Comparison of ENCODE assay signal across 10 cellular contexts in genomic region chr1:15951341-15952153, GRCh38. TPM values are rescaled to one million over a fixed set of nuclear protein-coding genes. Genes with fewer than 3 reads are reported as not detected.
A peak's percentile ranks its signal among the peaks of the same experiment; 100 is the strongest.
DNase-seq lines count a peak whose midpoint lies in the region; ATAC-seq and TF ChIP-seq lines count a peak whose summit lies in the region.
"Had no signal": no experiment of that assay in that cellular context is flagged by ENCODE, and none has a peak within 500 bp of the region (broad histone marks: within the 10 kb centered on the region; RNA-seq: fewer than 3 reads in every experiment).

No MANE protein-coding gene starts in this region.

- H3K9me3 ChIP-seq in hepatocyte (ENCODE audit: low read depth) (no peaks in the 10 kb centered on the region), Karpas-422 (ENCODE audit: low read length) (no peaks in the 10 kb centered on the region), BE2C (no peaks in the 10 kb centered on the region)

- H3K27me3 Mint-ChIP-seq in activated T-cell treated with anti-CD3 and anti-CD28 coated beads, Interleukin-2, amount 50 U/mL, for 24 hours = no peaks in the 10 kb centered on the region

- H3K4me1 ChIP-seq in hepatocyte (ENCODE audit: insufficient read depth) = peaks cover 29% of the 10 kb centered on the region
- peaks cover 39% of the 10 kb centered on the region for H3K4me1 ChIP-seq in Karpas-422 (ENCODE audit: low read length)
- H3K4me1 ChIP-seq in BE2C = peaks cover 34% of the 10 kb centered on the region

- H3K4me3 ChIP-seq in hepatocyte = no peak overlapping the region
- H3K4me3 ChIP-seq in Karpas-422 (ENCODE audit: low read length) = no peak overlapping the region
- H3K4me3 ChIP-seq in BE2C (ENCODE audit: low read depth, low read length) = no peak overlapping the region

- DNase-seq in NAMALWA (ENCODE audit: low spot score) (peak; percentile 44), hepatocyte (ENCODE audit: low spot score) (peak; percentile 47), NCI-H1930 (lab: John Stamatoyannopoulos, UW) (no peak), Karpas-422 (no peak), caudate nucleus (lab: John Stamatoyannopoulos, UW) (no peak), BE2C (no peak)
- peak; percentile 73 for DNase-seq in activated T-cell treated with anti-CD3 and anti-CD28 coated beads, Interleukin-2, amount 50 U/mL, for 24 hours
- peak in 1 of 2 donors; percentile 76 for DNase-seq in stimulated activated effector memory CD8-positive, alpha-beta T cell treated with anti-CD3 and anti-CD28 coated beads, Interleukin-12 subunit alpha, Interleukin-12 subunit beta, amount 100 ng/mL, for 72 hours (ENCODE audit: low spot score in 2 of 2)
- DNase-seq: NCI-H1694 had no signal

- H2AFZ ChIP-seq in hepatocyte (no peak overlapping the region), Karpas-422 (ENCODE audit: low read length) (no peak overlapping the region)

- H3K79me2 ChIP-seq in hepatocyte (peaks cover 68% of the 10 kb centered on the region), Karpas-422 (ENCODE audit: low read length) (peaks cover 21% of the 10 kb centered on the region)

- H3K9me2 ChIP-seq in hepatocyte (replicated peaks; ENCODE audit: insufficient read depth) = no peaks in the 10 kb centered on the region
- H3K9me2 ChIP-seq in Karpas-422 (replicated peaks; ENCODE audit: insufficient read depth, low read length) = no peaks in the 10 kb centered on the region

- no peaks in the 10 kb centered on the region for H3K9me3 Mint-ChIP-seq in activated T-cell treated with anti-CD3 and anti-CD28 coated beads, Interleukin-2, amount 50 U/mL, for 24 hours
- H3K9me3 Mint-ChIP-seq in stimulated activated effector memory CD8-positive, alpha-beta T cell treated with anti-CD3 and anti-CD28 coated beads, Interleukin-12 subunit alpha, Interleukin-12 subunit beta, amount 100 ng/mL, for 72 hours = no peaks in the 10 kb centered on the region

- H3K36me3 ChIP-seq in hepatocyte (replicated peaks; ENCODE audit: insufficient read depth, low read depth) (no peaks in the 10 kb centered on the region), Karpas-422 (ENCODE audit: insufficient read depth, low read length) (peaks cover 6% of the 10 kb centered on the region; the same call in 1 of the 2 replicates), BE2C (peaks cover 5% of the 10 kb centered on the region; the same call in 1 of the 2 replicates)

- H3K27ac Mint-ChIP-seq in activated T-cell treated with anti-CD3 and anti-CD28 coated beads, Interleukin-2, amount 50 U/mL, for 24 hours = peak overlapping the region; percentile 98
- peak overlapping the region; percentile 97 for H3K27ac Mint-ChIP-seq in stimulated activated effector memory CD8-positive, alpha-beta T cell treated with anti-CD3 and anti-CD28 coated beads, Interleukin-12 subunit alpha, Interleukin-12 subunit beta, amount 100 ng/mL, for 72 hours

- H3K4me3 Mint-ChIP-seq in activated T-cell treated with anti-CD3 and anti-CD28 coated beads, Interleukin-2, amount 50 U/mL, for 24 hours = peak overlapping the region; percentile 66
- H3K4me3 Mint-ChIP-seq in stimulated activated effector memory CD8-positive, alpha-beta T cell treated with anti-CD3 and anti-CD28 coated beads, Interleukin-12 subunit alpha, Interleukin-12 subunit beta, amount 100 ng/mL, for 72 hours = peak overlapping the region; percentile 69

- H4K20me1 ChIP-seq in hepatocyte (ENCODE audit: insufficient read depth, poor library complexity, severe bottlenecking) = no peaks in the 10 kb centered on the region
- H4K20me1 ChIP-seq in Karpas-422 (ENCODE audit: insufficient read depth, low read depth, low read length) = peaks cover 11% of the 10 kb centered on the region; the same call in 1 of the 2 replicates

- peaks cover 93% of the 10 kb centered on the region for H3K4me1 Mint-ChIP-seq in activated T-cell treated with anti-CD3 and anti-CD28 coated beads, Interleukin-2, amount 50 U/mL, for 24 hours (ENCODE audit: low read depth)
- H3K4me1 Mint-ChIP-seq in stimulated activated effector memory CD8-positive, alpha-beta T cell treated with anti-CD3 and anti-CD28 coated beads, Interleukin-12 subunit alpha, Interleukin-12 subunit beta, amount 100 ng/mL, for 72 hours = peaks cover 96% of the 10 kb centered on the region

- 62% methylated on average over 22 of the region's 23 CpGs for WGBS in hepatocyte (ENCODE audit: low lambda C conversion rate, missing lambda C conversion rate)

- ATAC-seq in stimulated activated effector memory CD8-positive, alpha-beta T cell treated with anti-CD3 and anti-CD28 coated beads, Interleukin-12 subunit alpha, Interleukin-12 subunit beta, amount 100 ng/mL, for 72 hours = peak; percentile 56

- H3K4me2 ChIP-seq in hepatocyte (peak overlapping the region; percentile 56), Karpas-422 (ENCODE audit: low read depth, low read length, poor library complexity, severe bottlenecking) (no peak overlapping the region)

- no peaks in the 10 kb centered on the region for H3K27me3 ChIP-seq in hepatocyte
- no peaks in the 10 kb centered on the region for H3K27me3 ChIP-seq in Karpas-422 (ENCODE audit: low read length)
- H3K27me3 ChIP-seq in BE2C = no peaks in the 10 kb centered on the region

- TF ChIP-seq CTCF in hepatocyte (IDR thresholded peaks at IDR 0.05; ENCODE audit: poor library complexity) (no peak), BE2C (IDR thresholded peaks at IDR 0.05; ENCODE audit: low read depth, low read length) (no peak)

- H3K27ac ChIP-seq in hepatocyte = peak overlapping the region; percentile 95
- H3K27ac ChIP-seq in Karpas-422 (ENCODE audit: low read length) = no peak overlapping the region
- H3K27ac ChIP-seq in caudate nucleus (ENCODE audit: low read depth, low read length) = no peak overlapping the region

- H3K36me3 Mint-ChIP-seq in activated T-cell treated with anti-CD3 and anti-CD28 coated beads, Interleukin-2, amount 50 U/mL, for 24 hours (ENCODE audit: low read depth) = peaks cover 90% of the 10 kb centered on the region
- peaks cover 84% of the 10 kb centered on the region for H3K36me3 Mint-ChIP-seq in stimulated activated effector memory CD8-positive, alpha-beta T cell treated with anti-CD3 and anti-CD28 coated beads, Interleukin-12 subunit alpha, Interleukin-12 subunit beta, amount 100 ng/mL, for 72 hours

- H3K9ac ChIP-seq in Karpas-422 (ENCODE audit: low read length) = no peak overlapping the region

RNA-seq across cellular contexts. Expression of gene ZBTB17, which starts 24.4 kb away (rescaled TPM):
- 15.3 and 16.8 TPM in 2 replicates for total RNA-seq in hepatocyte
- polyA plus RNA-seq in hepatocyte = 32.3 and 51.1 TPM in 2 replicates
- total RNA-seq in Karpas-422 (2014; rRNA removed; shearing (Covaris generic); ENCODE audit: low replicate concordance) = 25.9 and 26.8 TPM in 2 replicates
- 73.4 TPM for polyA plus RNA-seq in BE2C (2012; ENCODE audit: insufficient read depth, insufficient read length, low read depth)

RNA-seq across cellular contexts. Expression of gene SRARP, which starts 52.5 kb away (rescaled TPM):
- total RNA-seq in hepatocyte = not detected in 2 replicates
- not detected in 2 replicates for polyA plus RNA-seq in hepatocyte
- total RNA-seq in Karpas-422 (2014; rRNA removed; shearing (Covaris generic); ENCODE audit: low replicate concordance) = 0.04 TPM in 1 of 2 replicates, not detected in the other
- polyA plus RNA-seq in BE2C (2012; ENCODE audit: insufficient read depth, insufficient read length, low read depth) = not detected
- total RNA-seq: pulmonary artery endothelial cell had no signal

Comparison
In these comparisons a context has a peak if more than half of its experiments do, and no peak if none do; other contexts are left out.
1. DNase-seq: peak in NAMALWA (single experiment), activated T-cell treated with anti-CD3 and anti-CD28 coated beads, Interleukin-2, amount 50 U/mL, for 24 hours (single experiment) and hepatocyte (single experiment); none in NCI-H1930 (0 of 2), Karpas-422 (single experiment), caudate nucleus (0 of 61) and BE2C (single experiment).